ENCODE assay signal across 15 cellular contexts in the genomic region with DNA sequence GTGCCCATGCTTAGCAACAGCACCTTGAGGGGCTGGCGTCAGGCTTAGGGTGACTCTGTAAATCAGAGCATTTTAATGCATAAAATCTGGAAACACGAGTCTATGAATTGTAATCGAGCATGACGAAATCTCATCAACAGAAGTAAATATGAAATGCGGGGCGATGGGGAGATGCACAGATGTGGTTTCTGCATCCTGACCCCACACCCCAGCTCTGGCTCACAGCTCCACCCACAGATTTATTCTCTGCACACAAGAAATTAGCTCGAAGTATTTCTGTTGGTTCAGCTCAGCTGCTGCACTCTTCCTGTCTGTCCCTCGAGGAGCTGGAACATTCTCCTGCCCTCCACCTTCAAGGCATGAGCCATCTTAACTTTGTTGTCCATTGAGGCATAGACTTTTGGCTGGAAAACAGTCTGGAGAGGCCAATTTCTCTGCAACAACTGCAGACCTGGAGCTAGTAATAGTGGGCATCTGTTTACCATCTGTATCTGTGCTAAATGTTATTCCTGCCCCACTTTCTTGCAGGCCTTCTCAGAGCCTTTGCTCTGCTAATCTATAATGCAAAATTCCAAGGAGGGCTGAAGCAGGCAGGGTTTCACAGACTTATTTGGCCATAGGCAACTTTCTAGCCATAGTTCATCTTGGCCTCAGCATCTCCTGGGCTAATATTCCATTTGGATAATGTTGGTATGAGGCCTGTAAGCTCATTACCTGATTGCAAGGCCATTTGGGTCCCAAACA.
"Had no signal": no experiment of that assay in that cellular context is flagged by ENCODE, and none has a peak within 500 bp of the region (broad histone marks: within the 10 kb centered on the region; RNA-seq: fewer than 3 reads in every experiment).

No MANE protein-coding gene starts in this region.

- H3K36me3 ChIP-seq: cardiac muscle cell, tibial nerve had no signal

- H3K4me1 ChIP-seq: foreskin keratinocyte, tibial nerve had no signal

- H3K4me3 Mint-ChIP-seq: activated B cell treated with CpG ODN at 0.5 μM for 24 hours; activated naive CD8-positive, alpha-beta T cell; activated T-cell treated with anti-CD3 and anti-CD28 coated beads, Interleukin-2, amount 50 U/mL, for 4 hours; mesothelial cell of epicardium had no signal

- ATAC-seq: activated T-cell treated with anti-CD3 and anti-CD28 coated beads, Interleukin-2, amount 50 U/mL, for 4 hours; foreskin keratinocyte had no signal

- H3K27me3 ChIP-seq: cardiac muscle cell, tibial nerve had no signal

- H3K4me1 Mint-ChIP-seq: activated B cell treated with CpG ODN at 0.5 μM for 24 hours, mesothelial cell of epicardium had no signal

- H3K36me3 Mint-ChIP-seq: activated naive CD8-positive, alpha-beta T cell; mesothelial cell of epicardium had no signal

- DNase-seq: activated B cell treated with CpG ODN at 0.5 μM for 24 hours; activated CD4-positive, alpha-beta T cell treated with anti-CD3 and anti-CD28 coated beads for 4 hours; activated CD8-positive, alpha-beta memory T cell treated with anti-CD3 and anti-CD28 coated beads, Interleukin-2, amount 50 U/mL, for 4 hours; activated T-cell treated with anti-CD3 and anti-CD28 coated beads, Interleukin-2, amount 50 U/mL, for 4 hours; foreskin keratinocyte; hypothalamus; stimulated activated CD4-positive, alpha-beta T cell treated with anti-CD3 and anti-CD28 coated beads, Interleukin-12 subunit alpha, Interleukin-12 subunit beta, amount 100 ng/mL, for 4 hours; stimulated activated CD4-positive, alpha-beta T cell treated with anti-CD3 and anti-CD28 coated beads, Interleukin-1b, Interleukin-23, amount 100 ng/mL, for 48 hours; stimulated activated CD8-positive, alpha-beta memory T cell treated with anti-CD3 and anti-CD28 coated beads, Interleukin-4, amount 100 ng/mL, for 48 hours; stimulated activated naive CD4-positive, alpha-beta T cell treated with Interleukin-2 at 50 U/mL for 16 hours had no signal

- H3K27ac Mint-ChIP-seq: activated B cell treated with CpG ODN at 0.5 μM for 24 hours; activated naive CD8-positive, alpha-beta T cell; mesothelial cell of epicardium had no signal

- H3K9me3 ChIP-seq: tibial nerve had no signal

- H3K9me3 Mint-ChIP-seq: activated B cell treated with CpG ODN at 0.5 μM for 24 hours; activated T-cell treated with anti-CD3 and anti-CD28 coated beads, Interleukin-2, amount 50 U/mL, for 4 hours; mesothelial cell of epicardium had no signal

- H3K4me3 ChIP-seq: cardiac muscle cell, lung, tibial nerve had no signal

- H3K27ac ChIP-seq: cardiac muscle cell, foreskin keratinocyte, tibial nerve had no signal
